In genomic region chr2:176493909-176494308, GRCh38 we compare ENCODE assay signal across 20 cellular contexts.
DNase-seq lines count a peak whose midpoint lies in the region; ATAC-seq and TF ChIP-seq lines count a peak whose summit lies in the region.
"Had no signal": no experiment of that assay in that cellular context is flagged by ENCODE, and none has a peak within 500 bp of the region (broad histone marks: within the 10 kb centered on the region; RNA-seq: fewer than 3 reads in every experiment).

No MANE protein-coding gene starts in this region.

- H3K27ac ChIP-seq in DND-41 (ENCODE audit: low read length) (peak overlapping the region; percentile 96), OCI-LY3 (ENCODE audit: low read length) (no peak overlapping the region), sigmoid colon (peak overlapping the region; percentile 1 to 68 (median 34))
- H3K27ac ChIP-seq: parathyroid adenoma, right lobe of liver, SK-N-MC had no signal

- H3K36me3 ChIP-seq in DND-41 (ENCODE audit: insufficient read depth, low read length), result no peaks in the 10 kb centered on the region
- H3K36me3 ChIP-seq in OCI-LY3 (replicated peaks; ENCODE audit: low read depth, low read length), result no peaks in the 10 kb centered on the region
- no peaks in the 10 kb centered on the region for H3K36me3 ChIP-seq in sigmoid colon
- H3K36me3 ChIP-seq: right lobe of liver had no signal

- H3K27me3 ChIP-seq in DND-41 (ENCODE audit: insufficient read depth, low read length, poor library complexity) (no peaks in the 10 kb centered on the region), OCI-LY3 (ENCODE audit: low read depth, low read length) (no peaks in the 10 kb centered on the region), sigmoid colon (no peaks in the 10 kb centered on the region)
- H3K27me3 ChIP-seq: right lobe of liver had no signal

- H2AFZ ChIP-seq in DND-41 (ENCODE audit: low read depth, low read length) (no peak overlapping the region), OCI-LY3 (ENCODE audit: low read depth, low read length) (no peak overlapping the region)
- H2AFZ ChIP-seq: parathyroid adenoma had no signal

- H3K4me2 ChIP-seq in DND-41 (ENCODE audit: insufficient read depth, low read length) (peak overlapping the region; percentile 54), OCI-LY3 (ENCODE audit: low read length) (peak overlapping the region; percentile 59)

- TF ChIP-seq EP300 in sigmoid colon (IDR thresholded peaks at IDR 0.05), result no peak

- H4K20me1 ChIP-seq in DND-41 (ENCODE audit: insufficient read depth, low read length) (no peaks in the 10 kb centered on the region), OCI-LY3 (ENCODE audit: insufficient read depth, low read length) (no peaks in the 10 kb centered on the region)

- intact Hi-C loops in sigmoid colon (cut with DNase I) (no loop called here), head of caudate nucleus (cut with DNase I) (loop anchor here (10.0 kb wide), 1 partner anchor 1861 kb away; no protein-coding TSS in a partner anchor), posterior vena cava (cut with DNase I) (no loop called here), posterior cingulate gyrus (cut with DNase I) (no loop called here)

- TF ChIP-seq POLR2A in sigmoid colon (IDR thresholded peaks at IDR 0.05), result no peak

- H3K79me2 ChIP-seq in DND-41 (ENCODE audit: insufficient read depth, low read length), result no peaks in the 10 kb centered on the region
- no peaks in the 10 kb centered on the region for H3K79me2 ChIP-seq in OCI-LY3 (ENCODE audit: low read length)
- H3K79me2 ChIP-seq: parathyroid adenoma had no signal

- no peak for DNase-seq in DND-41
- DNase-seq in sigmoid colon, result no peak
- DNase-seq in head of caudate nucleus, result no peak
- DNase-seq in posterior vena cava (ENCODE audit: low spot score), result no peak
- DNase-seq in posterior cingulate gyrus, result no peak
- DNase-seq: activated CD4-positive, alpha-beta memory T cell treated with anti-CD3 and anti-CD28 coated beads for 36 hours; activated CD8-positive, alpha-beta memory T cell treated with anti-CD3 and anti-CD28 coated beads, Interleukin-2, amount 50 U/mL, for 4 hours; CD4-positive, CD25-positive, alpha-beta regulatory T cell; effector CD4-positive, alpha-beta T cell; H7; NCI-H1092 treated with DMSO at 0.1 percent for 48 hours; NCI-H1930; NCI-H526; right lobe of liver had no signal

- WGBS in sigmoid colon, 2 donors, result 74 to 91% methylated on average over 3 of the region's 3 CpGs

- no peak for ATAC-seq in DND-41 (ENCODE audit: insufficient read depth, low read depth)
- ATAC-seq in HG03175 (IDR thresholded peaks at IDR 0.05; ENCODE audit: unreplicated experiment), result peak; percentile 21
- no peak for ATAC-seq in GM19324 (IDR thresholded peaks at IDR 0.05; ENCODE audit: low FRiP score, unreplicated experiment)
- ATAC-seq: activated CD4-positive, CD25-positive, alpha-beta regulatory T cell treated with anti-CD3 and anti-CD28 coated beads, Interleukin-2, amount 50 U/mL, for 24 hours; right lobe of liver had no signal

- TF ChIP-seq CTCF in DND-41 (IDR thresholded peaks at IDR 0.05; ENCODE audit: borderline replicate concordance, extremely low read depth, low read length, poor library complexity, severe bottlenecking) (no peak), OCI-LY3 (IDR thresholded peaks at IDR 0.05; ENCODE audit: low read depth, low read length) (no peak), sigmoid colon (IDR thresholded peaks at IDR 0.05) (no peak)

- H3K9ac ChIP-seq in DND-41 (ENCODE audit: low read depth, low read length) (peak overlapping the region; percentile 19; the same call in 1 of the 2 replicates), OCI-LY3 (ENCODE audit: low read length) (no peak overlapping the region)
- H3K9ac ChIP-seq: parathyroid adenoma had no signal

- H3K9me3 ChIP-seq in DND-41 (ENCODE audit: insufficient read depth, low read length, severe bottlenecking), result no peaks in the 10 kb centered on the region
- no peaks in the 10 kb centered on the region for H3K9me3 ChIP-seq in OCI-LY3 (ENCODE audit: insufficient read depth, low read length)
- no peaks in the 10 kb centered on the region for H3K9me3 ChIP-seq in sigmoid colon
- H3K9me3 ChIP-seq: right lobe of liver had no signal

- H3K4me3 ChIP-seq in DND-41 (ENCODE audit: low read depth in 1 of 2, low read length in 2 of 2), result no peak overlapping the region; a peak in 1 of 4 replicates
- no peak overlapping the region for H3K4me3 ChIP-seq in OCI-LY3 (ENCODE audit: low read length)
- H3K4me3 ChIP-seq in sigmoid colon, result no peak overlapping the region
- H3K4me3 ChIP-seq: right lobe of liver, SK-N-MC had no signal

- H3K4me1 ChIP-seq in DND-41 (ENCODE audit: insufficient read depth, low read length), result peaks cover 68% of the 10 kb centered on the region
- peaks cover 28% of the 10 kb centered on the region for H3K4me1 ChIP-seq in OCI-LY3 (ENCODE audit: low read length)
- H3K4me1 ChIP-seq in sigmoid colon, result peaks cover 0 to 41% (median 3%) of the 10 kb centered on the region in 4 donors
- H3K4me1 ChIP-seq: parathyroid adenoma, right lobe of liver had no signal
